Comparison of ENCODE assay signal across 21 cellular contexts in genomic region chr17:8031261-8031661, GRCh38. TPM values are rescaled to one million over a fixed set of nuclear protein-coding genes. Genes with fewer than 3 reads are reported as not detected.
DNase-seq lines count a peak whose midpoint lies in the region; ATAC-seq, FAIRE-seq and TF ChIP-seq lines count a peak whose summit lies in the region.
"Had no signal": no experiment of that assay in that cellular context is flagged by ENCODE, and none has a peak within 500 bp of the region (broad histone marks: within the 10 kb centered on the region; RNA-seq: fewer than 3 reads in every experiment).

No MANE protein-coding gene starts in this region.

- intact Hi-C loops in sigmoid colon (cut with DNase I) = no loop called here

- WGBS in sigmoid colon, 2 donors = 84 to 86% methylated on average over 6 of the region's 6 CpGs

- no peak for TF ChIP-seq POLR2A in sigmoid colon (IDR thresholded peaks at IDR 0.05)
- no peak for TF ChIP-seq POLR2A in H54 (IDR thresholded peaks at IDR 0.05; ENCODE audit: low read depth, low read length)

- TF ChIP-seq CTCF in C4-2B (conservative IDR thresholded peaks at IDR 0.05) (no peak), fibroblast of villous mesenchyme (IDR thresholded peaks at IDR 0.05; ENCODE audit: insufficient read depth, low read depth, low read length) (no peak), sigmoid colon (IDR thresholded peaks at IDR 0.05) (no peak), nephron progenitor cell (IDR thresholded peaks at IDR 0.05) (no peak)

- H3K4me3 ChIP-seq in fibroblast of villous mesenchyme (ENCODE audit: low read depth, low read length) = no peak overlapping the region
- no peak overlapping the region for H3K4me3 ChIP-seq in sigmoid colon
- H3K4me3 ChIP-seq: GM23248 had no signal

- no peaks in the 10 kb centered on the region for H3K4me1 Mint-ChIP-seq in nephron progenitor cell
- no peaks in the 10 kb centered on the region for H3K4me1 Mint-ChIP-seq in stimulated activated naive B cell treated with anti-CD40 and anti-IgM and Interleukin-4, amounts not matched to agents 10 μg/mL and 1 μg/mL and 100 μg/mL, for 72 hours

- H3K27me3 Mint-ChIP-seq in nephron progenitor cell (ENCODE audit: low read depth, poor library complexity) = peaks cover 82% of the 10 kb centered on the region
- H3K27me3 Mint-ChIP-seq in stimulated activated naive B cell treated with anti-CD40 and anti-IgM and Interleukin-4, amounts not matched to agents 10 μg/mL and 1 μg/mL and 100 μg/mL, for 72 hours = peaks cover 37 to 60% of the 10 kb centered on the region in 2 donors

- H3K36me3 ChIP-seq in sigmoid colon = no peaks in the 10 kb centered on the region
- H3K36me3 ChIP-seq: BE2C had no signal

- H3K27ac ChIP-seq in C4-2B = peak overlapping the region; percentile 22
- H3K27ac ChIP-seq in sigmoid colon = no peak overlapping the region
- H3K27ac ChIP-seq: GM23248 had no signal

- no peak for FAIRE-seq in H54 (lab: Jason Lieb, UNC)
- FAIRE-seq: A204.1, D721Med, G401.6, GM12891, GM18507 had no signal

- TF ChIP-seq EP300 in sigmoid colon (IDR thresholded peaks at IDR 0.05) = no peak

- H3K27ac Mint-ChIP-seq in nephron progenitor cell = no peak overlapping the region
- H3K27ac Mint-ChIP-seq in stimulated activated naive B cell treated with anti-CD40 and anti-IgM and Interleukin-4, amounts not matched to agents 10 μg/mL and 1 μg/mL and 100 μg/mL, for 72 hours = no peak overlapping the region
- H3K27ac Mint-ChIP-seq: CD4-positive, alpha-beta T cell had no signal

- H3K36me3 Mint-ChIP-seq in nephron progenitor cell (ENCODE audit: low read depth) = no peaks in the 10 kb centered on the region
- H3K36me3 Mint-ChIP-seq in stimulated activated naive B cell treated with anti-CD40 and anti-IgM and Interleukin-4, amounts not matched to agents 10 μg/mL and 1 μg/mL and 100 μg/mL, for 72 hours = no peaks in the 10 kb centered on the region

- no peaks in the 10 kb centered on the region for H3K9me3 ChIP-seq in sigmoid colon
- H3K9me3 ChIP-seq: BE2C, Caco-2 had no signal

- peaks cover 11% of the 10 kb centered on the region for H3K9me3 Mint-ChIP-seq in nephron progenitor cell
- no peaks in the 10 kb centered on the region for H3K9me3 Mint-ChIP-seq in stimulated activated naive B cell treated with anti-CD40 and anti-IgM and Interleukin-4, amounts not matched to agents 10 μg/mL and 1 μg/mL and 100 μg/mL, for 72 hours
- H3K9me3 Mint-ChIP-seq: CD4-positive, alpha-beta T cell had no signal

- peaks cover 0 to 24% (median 0%) of the 10 kb centered on the region in 3 donors for H3K27me3 ChIP-seq in sigmoid colon
- H3K27me3 ChIP-seq: BE2C had no signal

- no peak overlapping the region for H3K4me3 Mint-ChIP-seq in nephron progenitor cell
- no peak overlapping the region for H3K4me3 Mint-ChIP-seq in stimulated activated naive B cell treated with anti-CD40 and anti-IgM and Interleukin-4, amounts not matched to agents 10 μg/mL and 1 μg/mL and 100 μg/mL, for 72 hours
- H3K4me3 Mint-ChIP-seq: CD4-positive, alpha-beta T cell had no signal

- ATAC-seq in left lobe of liver = peak; percentile 95
- no peak for ATAC-seq in stimulated activated naive B cell treated with anti-CD40 and anti-IgM and Interleukin-4, amounts not matched to agents 10 μg/mL and 1 μg/mL and 100 μg/mL, for 72 hours (replicated peaks)

- DNase-seq in fibroblast of villous mesenchyme (ENCODE audit: low read depth) (peak; percentile 41), left lobe of liver (ENCODE audit: low spot score) (peak; percentile 68), sigmoid colon (peak; percentile 12), nephron progenitor cell (no peak), H54 (ENCODE audit: insufficient read length, low spot score) (no peak)
- DNase-seq in stimulated activated naive B cell treated with anti-CD40 and anti-IgM and Interleukin-4, amounts not matched to agents 10 μg/mL and 1 μg/mL and 100 μg/mL, for 72 hours = no peak
- DNase-seq: ACHN; BE2C; C1 segment of cervical spinal cord; Caco-2; CD4-positive, alpha-beta T cell; GM23248; HCEC 1CT had no signal

- no peaks in the 10 kb centered on the region for H3K4me1 ChIP-seq in sigmoid colon
- H3K4me1 ChIP-seq: BE2C, Caco-2 had no signal

RNA-seq across cellular contexts. Expression of gene ALOX15B, which starts 7.6 kb away (rescaled TPM):
- total RNA-seq in fibroblast of villous mesenchyme (not detected in 2 replicates), left lobe of liver (0.35 TPM), sigmoid colon (1 to 10 TPM; 2.8 to 5.3 (median 4.3) TPM)
- 1 to 10 TPM; 1.2 to 3.2 (median 1.8) TPM for polyA plus RNA-seq in sigmoid colon
- total RNA-seq: Caco-2; CD4-positive, alpha-beta T cell; GM23248; H4; HT-29 had no signal
- polyA plus RNA-seq: GM23248 had no signal

RNA-seq across cellular contexts. Expression of gene GUCY2D, which starts 28.8 kb away (rescaled TPM):
- total RNA-seq in fibroblast of villous mesenchyme (under 0.01 TPM in 1 of 2 replicates, not detected in the other), left lobe of liver (0.05 TPM), sigmoid colon (not detected)
- polyA plus RNA-seq in sigmoid colon = under 1 TPM in 1 of 3 donors, not detected in 2; 0.04 TPM
- total RNA-seq: H4 had no signal
- polyA plus RNA-seq: GM23248 had no signal

RNA-seq across cellular contexts. Expression of gene ALOX12B, which starts 56.3 kb away (rescaled TPM):
- total RNA-seq in fibroblast of villous mesenchyme (not detected in 2 replicates), left lobe of liver (not detected), sigmoid colon (not detected)
- polyA plus RNA-seq in sigmoid colon = under 1 TPM in 1 of 3 donors, not detected in 2; 0.52 TPM
- total RNA-seq: GM23248, H4, HT-29 had no signal
- polyA plus RNA-seq: GM23248 had no signal

Comparison
In these comparisons a context has a peak if more than half of its experiments do, and no peak if none do; other contexts are left out.
1. DNase-seq: peak in fibroblast of villous mesenchyme (single experiment), left lobe of liver (single experiment) and sigmoid colon (single experiment); none in nephron progenitor cell (single experiment), H54 (single experiment) and stimulated activated naive B cell treated with anti-CD40 and anti-IgM and Interleukin-4, amounts not matched to agents 10 μg/mL and 1 μg/mL and 100 μg/mL, for 72 hours (single experiment).